In the genomic region with DNA sequence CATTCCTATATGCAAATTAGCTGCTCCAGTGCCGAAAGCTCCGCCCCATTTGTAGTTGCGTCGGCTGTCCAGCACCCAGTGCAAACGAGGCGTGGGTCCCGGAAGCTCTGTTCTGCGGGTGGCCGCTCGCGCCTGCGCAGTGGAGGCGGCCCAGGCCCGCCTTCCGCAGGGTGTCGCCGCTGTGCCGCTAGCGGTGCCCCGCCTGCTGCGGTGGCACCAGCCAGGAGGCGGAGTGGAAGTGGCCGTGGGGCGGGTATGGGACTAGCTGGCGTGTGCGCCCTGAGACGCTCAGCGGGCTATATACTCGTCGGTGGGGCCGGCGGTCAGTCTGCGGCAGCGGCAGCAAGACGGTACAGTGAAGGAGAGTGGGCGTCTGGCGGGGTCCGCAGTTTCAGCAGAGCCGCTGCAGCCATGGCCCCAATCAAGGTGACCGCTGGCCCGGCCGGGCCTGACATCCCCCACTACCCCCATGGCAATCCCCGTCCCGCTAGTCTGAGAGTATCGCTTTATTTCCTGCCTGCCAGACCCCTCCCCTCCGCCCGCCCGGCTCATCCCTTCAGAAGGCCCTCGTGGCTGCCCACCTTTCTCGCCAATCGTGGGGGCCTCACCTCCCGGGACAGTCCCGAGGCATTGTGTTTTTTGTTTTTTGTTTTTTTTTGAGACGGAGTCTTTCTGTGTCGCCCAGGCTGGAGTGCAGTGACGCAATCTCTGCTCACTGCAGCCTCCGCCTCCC, we compare ENCODE assay signal across 8 cellular contexts. TPM values are rescaled to one million over a fixed set of nuclear protein-coding genes. Genes with fewer than 3 reads are reported as not detected.
A peak's percentile ranks its signal among the peaks of the same experiment; 100 is the strongest.
DNase-seq lines count a peak whose midpoint lies in the region; ATAC-seq and TF ChIP-seq lines count a peak whose summit lies in the region.

PRDX5 (plus strand) TSS at position 161 of the 733 bp plus-strand sequence; CDS start at position 256, 95 bp downstream.

- H3K9me3 ChIP-seq in WERI-Rb-1 (ENCODE audit: severe bottlenecking) (no peaks in the 10 kb centered on the region), breast epithelium (no peaks in the 10 kb centered on the region), iPS-18c (ENCODE audit: control insufficient read depth, insufficient read depth, low read length) (no peaks in the 10 kb centered on the region), skeletal muscle tissue (ENCODE audit: control insufficient read depth in 3 of 3, low read length in 3 of 3) (no peaks in the 10 kb centered on the region)

- peak; percentile 93 for TF ChIP-seq POLR2A in breast epithelium (IDR thresholded peaks at IDR 0.05)

- no peaks in the 10 kb centered on the region for H3K27me3 ChIP-seq in WERI-Rb-1 (ENCODE audit: insufficient read depth, low read depth, severe bottlenecking)
- H3K27me3 ChIP-seq in breast epithelium, result no peaks in the 10 kb centered on the region
- H3K27me3 ChIP-seq in skeletal muscle tissue (ENCODE audit: control insufficient read depth in 3 of 3, insufficient read depth in 3 of 3, low read length in 3 of 3), result no peaks in the 10 kb centered on the region

- peaks cover 0 to 14% of the 10 kb centered on the region in 2 donors for H3K4me1 ChIP-seq in breast epithelium
- H3K4me1 ChIP-seq in skeletal muscle tissue (ENCODE audit: control insufficient read depth in 3 of 3, insufficient read depth in 3 of 3, low read length in 3 of 3), result peaks cover 29 to 49% (median 36%) of the 10 kb centered on the region in 3 donors

- intact Hi-C loops in breast epithelium (cut with DNase I; ENCODE audit: low total_unique reads), result no loop called here

- peak; percentile 58 for ATAC-seq in GM18873 (IDR thresholded peaks at IDR 0.05; ENCODE audit: low FRiP score, unreplicated experiment)
- ATAC-seq in HG03139 (IDR thresholded peaks at IDR 0.05; ENCODE audit: unreplicated experiment), result peak; percentile 61

- H3K36me3 ChIP-seq in WERI-Rb-1 (peaks cover 14% of the 10 kb centered on the region), breast epithelium (no peaks in the 10 kb centered on the region), skeletal muscle tissue (ENCODE audit: control insufficient read depth in 3 of 3, insufficient read depth in 3 of 3, low read length in 3 of 3) (peaks cover 29 to 37% (median 32%) of the 10 kb centered on the region in 3 donors)

- DNase-seq in AG08395 (ENCODE audit: low spot score) (peak; percentile 98), NCI-H2227 (lab: John Stamatoyannopoulos, UW; ENCODE audit: unreplicated experiment) (peak; percentile 97), WERI-Rb-1 (peak; percentile 96), breast epithelium (ENCODE audit: low spot score in 2 of 2) (peak; percentile 94 to 96)

- TF ChIP-seq CTCF in WERI-Rb-1 (IDR thresholded peaks at IDR 0.05; ENCODE audit: low read depth, low read length) (peak; percentile 72), breast epithelium (IDR thresholded peaks at IDR 0.05) (peak; percentile 2 to 32 (median 21))

- H3K9ac ChIP-seq in skeletal muscle tissue (ENCODE audit: low read depth in 1 of 3, low read length in 3 of 3), result peak within 1 kb of the TSS; percentile 92 to 97 (median 96)

- H3K4me3 ChIP-seq in WERI-Rb-1 (ENCODE audit: low read depth, low read length), result peak within 1 kb of the TSS; percentile 85
- peak within 1 kb of the TSS; percentile 78 to 97 (median 95) for H3K4me3 ChIP-seq in breast epithelium
- H3K4me3 ChIP-seq in iPS-18c (ENCODE audit: insufficient read depth, low read depth, low read length), result peak within 1 kb of the TSS; percentile 95
- H3K4me3 ChIP-seq in skeletal muscle tissue (ENCODE audit: low read length in 3 of 3), result peak within 1 kb of the TSS; percentile 87 to 95 (median 95)

- H3K27ac ChIP-seq in WERI-Rb-1 (peak within 1 kb of the TSS; percentile 94), breast epithelium (peak within 1 kb of the TSS; percentile 98 to 99), skeletal muscle tissue (ENCODE audit: low read depth, low read length) (peak within 1 kb of the TSS; percentile 99)

RNA-seq across cellular contexts. Expression of gene PRDX5, which starts in this region (rescaled TPM):
- total RNA-seq in breast epithelium, result 100 to 1,000 TPM; 241 to 327 (median 262) TPM
- total RNA-seq in skeletal muscle tissue, result 144 TPM

Comparison
In these comparisons a context has a peak if more than half of its experiments do, and no peak if none do; other contexts are left out.
1. Peak in every context shown above with its lines: DNase-seq, ATAC-seq, H3K4me3 ChIP-seq and H3K27ac ChIP-seq.